ENCODE assay signal across 8 cellular contexts in the genomic region with DNA sequence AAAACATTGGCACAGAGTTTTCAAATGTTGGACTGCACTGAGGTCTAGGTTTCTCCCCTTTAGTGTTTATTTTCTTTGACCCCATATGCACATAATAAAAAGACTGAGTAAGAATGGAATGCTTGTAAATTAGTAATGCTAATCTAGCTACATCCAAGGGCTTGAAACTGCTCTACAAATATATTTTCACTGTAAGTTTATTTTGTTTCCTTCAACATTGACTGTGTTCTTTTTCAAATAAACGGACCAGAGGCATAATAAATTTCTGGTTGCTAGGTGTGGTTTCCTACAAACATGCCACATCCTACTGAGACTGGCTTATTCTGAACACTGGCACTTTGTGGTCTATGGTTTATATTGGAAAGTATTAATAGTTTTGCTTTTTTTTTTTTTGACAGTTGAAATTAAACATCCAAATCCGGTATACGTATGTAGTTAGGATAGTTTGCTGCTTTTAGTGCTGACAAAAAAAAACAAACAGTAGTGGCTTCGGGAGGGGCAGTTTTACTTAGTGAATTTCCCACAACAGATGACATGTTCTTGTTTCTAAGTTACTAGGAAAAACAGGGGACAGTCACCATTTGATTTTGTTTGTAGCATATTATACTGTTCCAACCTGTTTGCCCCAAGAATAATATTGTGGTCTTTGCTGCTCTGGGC. TPM values are rescaled to one million over a fixed set of nuclear protein-coding genes. Genes with fewer than 3 reads are reported as not detected.
DNase-seq lines count a peak whose midpoint lies in the region; ATAC-seq, FAIRE-seq and TF ChIP-seq lines count a peak whose summit lies in the region.

No MANE protein-coding gene starts in this region.

- H3K27ac ChIP-seq in kidney (ENCODE audit: low read depth in 2 of 2, low read length in 2 of 2) (peak overlapping the region; percentile 55 to 64), urinary bladder (ENCODE audit: low read depth) (peak overlapping the region; percentile 83), Karpas-422 (ENCODE audit: low read length) (no peak overlapping the region)

- H4K20me1 ChIP-seq in Karpas-422 (ENCODE audit: insufficient read depth, low read depth, low read length) = no peaks in the 10 kb centered on the region

- H3K4me1 ChIP-seq in kidney (ENCODE audit: control insufficient read depth in 1 of 2, insufficient read depth in 1 of 2, low read depth in 1 of 2, low read length in 2 of 2) = peaks cover 6 to 7% of the 10 kb centered on the region in 2 donors
- H3K4me1 ChIP-seq in urinary bladder (ENCODE audit: insufficient read depth) = no peaks in the 10 kb centered on the region
- no peaks in the 10 kb centered on the region for H3K4me1 ChIP-seq in Karpas-422 (ENCODE audit: low read length)

- H3K9me3 Mint-ChIP-seq in activated naive CD4-positive, alpha-beta T cell treated with anti-CD3 and anti-CD28 coated beads, Interleukin-2, amount 50 U/mL, for 24 hours = peaks cover 4% of the 10 kb centered on the region
- H3K9me3 Mint-ChIP-seq in activated T-helper 1 cell treated with anti-CD3 and anti-CD28 coated beads, Interleukin-12 subunit alpha, Interleukin-12 subunit beta, Interleukin-2, Interleukin-4 antibody, amounts not matched to agents 30 ng/mL and 10 ng/mL and 1 ng/mL, durations not matched to agents 14 hours and 24 hours and 36 hours = no peaks in the 10 kb centered on the region

- no peak overlapping the region for H3K4me2 ChIP-seq in Karpas-422 (ENCODE audit: low read depth, low read length, poor library complexity, severe bottlenecking)

- no peaks in the 10 kb centered on the region for H3K27me3 Mint-ChIP-seq in activated naive CD4-positive, alpha-beta T cell treated with anti-CD3 and anti-CD28 coated beads, Interleukin-2, amount 50 U/mL, for 24 hours
- no peaks in the 10 kb centered on the region for H3K27me3 Mint-ChIP-seq in activated T-helper 1 cell treated with anti-CD3 and anti-CD28 coated beads, Interleukin-12 subunit alpha, Interleukin-12 subunit beta, Interleukin-2, Interleukin-4 antibody, amounts not matched to agents 30 ng/mL and 10 ng/mL and 1 ng/mL, durations not matched to agents 14 hours and 24 hours and 36 hours (ENCODE audit: insufficient read depth)

- H3K4me3 ChIP-seq in kidney (ENCODE audit: low read length in 2 of 2) (no peak overlapping the region), urinary bladder (ENCODE audit: low read depth, low read length) (no peak overlapping the region), Karpas-422 (ENCODE audit: low read length) (no peak overlapping the region)

- no peak for DNase-seq in activated naive CD4-positive, alpha-beta T cell treated with Interleukin-2 at 50 U/mL for 16 hours
- no peak for DNase-seq in activated T-helper 1 cell treated with anti-CD3 and anti-CD28 coated beads, Interleukin-12 subunit alpha, Interleukin-12 subunit beta, Interleukin-2, Interleukin-4 antibody, amounts not matched to agents 30 ng/mL and 10 ng/mL and 1 ng/mL, durations not matched to agents 14 hours and 24 hours and 36 hours (ENCODE audit: low spot score)
- DNase-seq in kidney = no peak
- no peak for DNase-seq in Karpas-422
- DNase-seq in mucosa of gallbladder (ENCODE audit: low spot score) = no peak

- TF ChIP-seq CTCF in kidney (IDR thresholded peaks at IDR 0.05; ENCODE audit: borderline replicate concordance, extremely low read depth, insufficient read depth) = no peak

- H3K9ac ChIP-seq in kidney (ENCODE audit: low read length in 2 of 2) = no peak overlapping the region
- H3K9ac ChIP-seq in Karpas-422 (ENCODE audit: low read length) = no peak overlapping the region

- H3K4me1 Mint-ChIP-seq in activated naive CD4-positive, alpha-beta T cell treated with anti-CD3 and anti-CD28 coated beads, Interleukin-2, amount 50 U/mL, for 24 hours = peaks cover 95% of the 10 kb centered on the region
- peaks cover 39% of the 10 kb centered on the region for H3K4me1 Mint-ChIP-seq in activated T-helper 1 cell treated with anti-CD3 and anti-CD28 coated beads, Interleukin-12 subunit alpha, Interleukin-12 subunit beta, Interleukin-2, Interleukin-4 antibody, amounts not matched to agents 30 ng/mL and 10 ng/mL and 1 ng/mL, durations not matched to agents 14 hours and 24 hours and 36 hours (ENCODE audit: low read depth)

- 0 out of 2 replicates have a peak, but pooled peaks cover 4% of the 10 kb centered on the region for H3K79me2 ChIP-seq in Karpas-422 (ENCODE audit: low read length)

- peak overlapping the region; percentile 70 for H3K4me3 Mint-ChIP-seq in activated naive CD4-positive, alpha-beta T cell treated with anti-CD3 and anti-CD28 coated beads, Interleukin-2, amount 50 U/mL, for 24 hours
- H3K4me3 Mint-ChIP-seq in activated T-helper 1 cell treated with anti-CD3 and anti-CD28 coated beads, Interleukin-12 subunit alpha, Interleukin-12 subunit beta, Interleukin-2, Interleukin-4 antibody, amounts not matched to agents 30 ng/mL and 10 ng/mL and 1 ng/mL, durations not matched to agents 14 hours and 24 hours and 36 hours = peak overlapping the region; percentile 72

- H3K9me2 ChIP-seq in Karpas-422 (replicated peaks; ENCODE audit: insufficient read depth, low read length) = no peaks in the 10 kb centered on the region

- H3K36me3 ChIP-seq in kidney (ENCODE audit: control insufficient read depth in 1 of 2, insufficient read depth in 2 of 2, low read length in 2 of 2) = no peaks in the 10 kb centered on the region
- no peaks in the 10 kb centered on the region for H3K36me3 ChIP-seq in urinary bladder (ENCODE audit: insufficient read depth)
- no peaks in the 10 kb centered on the region for H3K36me3 ChIP-seq in Karpas-422 (ENCODE audit: insufficient read depth, low read length)

- FAIRE-seq in kidney (lab: Jason Lieb, UNC) = peak; percentile 92

- H3K27ac Mint-ChIP-seq in activated naive CD4-positive, alpha-beta T cell treated with anti-CD3 and anti-CD28 coated beads, Interleukin-2, amount 50 U/mL, for 24 hours = peak overlapping the region; percentile 95
- peak overlapping the region; percentile 97 for H3K27ac Mint-ChIP-seq in activated T-helper 1 cell treated with anti-CD3 and anti-CD28 coated beads, Interleukin-12 subunit alpha, Interleukin-12 subunit beta, Interleukin-2, Interleukin-4 antibody, amounts not matched to agents 30 ng/mL and 10 ng/mL and 1 ng/mL, durations not matched to agents 14 hours and 24 hours and 36 hours

- WGBS in urinary bladder = 1% methylated on average over 4 of the region's 4 CpGs

- H3K27me3 ChIP-seq in Karpas-422 (ENCODE audit: low read length) = no peaks in the 10 kb centered on the region

- intact Hi-C loops in activated T-helper 1 cell treated with anti-CD3 and anti-CD28 coated beads, Interleukin-12 subunit alpha, Interleukin-12 subunit beta, Interleukin-2, Interleukin-4 antibody, amounts not matched to agents 30 ng/mL and 10 ng/mL and 1 ng/mL, durations not matched to agents 14 hours and 24 hours and 36 hours (cut with micrococcal nuclease) = loop anchor here (1.0 to 5.0 kb wide), 4 partner anchors 13 to 106 kb away; a partner anchor contains a TSS
- intact Hi-C loops in kidney (cut with DNase I) = no loop called here

- peaks cover 12% of the 10 kb centered on the region for H3K36me3 Mint-ChIP-seq in activated naive CD4-positive, alpha-beta T cell treated with anti-CD3 and anti-CD28 coated beads, Interleukin-2, amount 50 U/mL, for 24 hours
- peaks cover 5% of the 10 kb centered on the region for H3K36me3 Mint-ChIP-seq in activated T-helper 1 cell treated with anti-CD3 and anti-CD28 coated beads, Interleukin-12 subunit alpha, Interleukin-12 subunit beta, Interleukin-2, Interleukin-4 antibody, amounts not matched to agents 30 ng/mL and 10 ng/mL and 1 ng/mL, durations not matched to agents 14 hours and 24 hours and 36 hours (ENCODE audit: low read depth)

- no peak overlapping the region for H2AFZ ChIP-seq in Karpas-422 (ENCODE audit: low read length)

- no peaks in the 10 kb centered on the region for H3K9me3 ChIP-seq in kidney (ENCODE audit: control insufficient read depth in 1 of 2, low read length in 2 of 2)
- H3K9me3 ChIP-seq in Karpas-422 (ENCODE audit: low read length) = no peaks in the 10 kb centered on the region

- no peak for ATAC-seq in GM21529 (IDR thresholded peaks at IDR 0.05; ENCODE audit: unreplicated experiment)

RNA-seq across cellular contexts. Expression of a gene that starts 13.2 kb away (rescaled TPM):
- total RNA-seq in activated T-helper 1 cell treated with anti-CD3 and anti-CD28 coated beads, Interleukin-12 subunit alpha, Interleukin-12 subunit beta, Interleukin-2, Interleukin-4 antibody, amounts not matched to agents 30 ng/mL and 10 ng/mL and 1 ng/mL, durations not matched to agents 14 hours and 24 hours and 36 hours = 3.8 and 6.9 TPM in 2 replicates
- total RNA-seq in kidney = 18.2 TPM
- polyA plus RNA-seq in kidney (ENCODE audit: insufficient read depth, low read depth, low replicate concordance) = 1.9 TPM
- total RNA-seq in urinary bladder = 21.4 TPM
- polyA plus RNA-seq in urinary bladder = 6.8 TPM
- total RNA-seq in Karpas-422 (2014; rRNA removed; shearing (Covaris generic); ENCODE audit: low replicate concordance) = 11.6 and 14.1 TPM in 2 replicates
- 9.4 TPM for total RNA-seq in mucosa of gallbladder

RNA-seq across cellular contexts. Expression of a gene that starts 39.0 kb away (rescaled TPM):
- 20.6 and 22.1 TPM in 2 replicates for total RNA-seq in activated T-helper 1 cell treated with anti-CD3 and anti-CD28 coated beads, Interleukin-12 subunit alpha, Interleukin-12 subunit beta, Interleukin-2, Interleukin-4 antibody, amounts not matched to agents 30 ng/mL and 10 ng/mL and 1 ng/mL, durations not matched to agents 14 hours and 24 hours and 36 hours
- total RNA-seq in kidney (15.6 TPM), urinary bladder (5.2 TPM), mucosa of gallbladder (11.7 TPM)
- polyA plus RNA-seq in kidney (ENCODE audit: insufficient read depth, low read depth, low replicate concordance) (12.8 TPM), urinary bladder (14.6 TPM)
- total RNA-seq in Karpas-422 (2014; rRNA removed; shearing (Covaris generic); ENCODE audit: low replicate concordance) = 13.4 and 18.3 TPM in 2 replicates
